ENCODE assay signal across 2 cellular contexts in genomic region chr4:73985528-73985852, GRCh38.
TF ChIP-seq lines count a peak whose summit lies in the region.

No MANE protein-coding gene starts in this region.

TF ChIP-seq in GM23338, 12 proteins besides CTCF, POLR2A, EP300 and RAD21:
- TF ChIP-seq ZNF462 (CRISPR knock-in tag; IDR thresholded peaks at IDR 0.05) (0 out of 2 replicates have a peak, but pooled peaks have one; percentile 53), STAT1 (IDR thresholded peaks at IDR 0.05; ENCODE audit: unreplicated experiment) (no peak)

TF ChIP-seq in H1, 55 proteins besides CTCF, POLR2A, EP300 and RAD21:
- TF ChIP-seq JUN (IDR thresholded peaks at IDR 0.05; ENCODE audit: low read depth, low read length) (no peak), HDAC6 (IDR thresholded peaks at IDR 0.05; ENCODE audit: low read depth, low read length) (no peak), HDAC2 (IDR thresholded peaks at IDR 0.05; ENCODE audit: borderline replicate concordance in 1 of 2, low read depth in 2 of 2, low read length in 2 of 2) (peak in 1 of 2 experiments; percentile 11; a peak in 1 of 4 replicates), CTBP2 (IDR thresholded peaks at IDR 0.05; ENCODE audit: borderline replicate concordance, insufficient read depth, insufficient read length, low read length) (no peak), SIX5 (IDR thresholded peaks at IDR 0.05; ENCODE audit: low read depth, low read length) (no peak), CHD2 (IDR thresholded peaks at IDR 0.05; ENCODE audit: low read length) (no peak), POLR2AphosphoS5 (IDR thresholded peaks at IDR 0.05; ENCODE audit: low read depth, low read length) (peak; percentile 17; the same call in 1 of the 2 replicates), KDM4A (IDR thresholded peaks at IDR 0.05; ENCODE audit: low read depth, low read length, severe bottlenecking) (no peak), TBP (IDR thresholded peaks at IDR 0.05; ENCODE audit: low read depth, low read length) (0 out of 2 replicates have a peak, but pooled peaks have one; percentile 11), BACH1 (IDR thresholded peaks at IDR 0.05; ENCODE audit: low read length) (no peak), YY1 (IDR thresholded peaks at IDR 0.05; ENCODE audit: low read depth, low read length) (no peak), CBX8 (IDR thresholded peaks at IDR 0.05; ENCODE audit: borderline replicate concordance, low read depth, low read length) (no peak), GABPA (IDR thresholded peaks at IDR 0.05; ENCODE audit: borderline replicate concordance, insufficient read depth, low read length) (no peak)
- TF ChIP-seq, protein P1, sequence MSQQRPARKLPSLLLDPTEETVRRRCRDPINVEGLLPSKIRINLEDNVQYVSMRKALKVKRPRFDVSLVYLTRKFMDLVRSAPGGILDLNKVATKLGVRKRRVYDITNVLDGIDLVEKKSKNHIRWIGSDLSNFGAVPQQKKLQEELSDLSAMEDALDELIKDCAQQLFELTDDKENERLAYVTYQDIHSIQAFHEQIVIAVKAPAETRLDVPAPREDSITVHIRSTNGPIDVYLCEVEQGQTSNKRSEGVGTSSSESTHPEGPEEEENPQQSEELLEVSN (IDR thresholded peaks at IDR 0.05): no peak
